22 cellular contexts compared by ENCODE assay signal in the genomic region with DNA sequence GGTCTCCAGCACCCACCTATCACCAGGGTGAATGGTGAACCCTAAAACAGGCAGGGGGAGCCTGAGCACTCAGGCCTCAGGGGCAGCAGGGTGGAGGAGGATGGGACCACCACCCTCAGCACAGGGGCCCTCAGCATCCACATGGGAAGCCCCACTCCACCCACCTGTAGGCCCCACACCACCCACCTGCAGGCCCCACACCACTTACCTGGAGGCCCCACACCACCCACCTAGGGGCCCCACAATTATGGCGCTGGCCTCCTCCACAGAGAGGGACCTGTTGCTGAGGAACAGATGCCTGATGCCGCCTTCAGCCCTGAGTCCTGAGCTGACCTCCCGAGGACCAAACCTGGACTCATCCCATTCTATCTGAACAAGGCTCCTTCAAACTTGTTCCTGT. TPM values are rescaled to one million over a fixed set of nuclear protein-coding genes. Genes with fewer than 3 reads are reported as not detected.
DNase-seq lines count a peak whose midpoint lies in the region; ATAC-seq, FAIRE-seq and TF ChIP-seq lines count a peak whose summit lies in the region.
"Had no signal": no experiment of that assay in that cellular context is flagged by ENCODE, and none has a peak within 500 bp of the region (broad histone marks: within the 10 kb centered on the region; RNA-seq: fewer than 3 reads in every experiment).

No MANE protein-coding gene starts in this region.

- no peak overlapping the region for H2AFZ ChIP-seq in osteoblast (ENCODE audit: low read length)

- H4K20me1 ChIP-seq in osteoblast (ENCODE audit: insufficient read depth, low read length): no peaks in the 10 kb centered on the region
- H4K20me1 ChIP-seq: BLaER1 had no signal

- no peaks in the 10 kb centered on the region for H3K79me2 ChIP-seq in osteoblast (ENCODE audit: insufficient read depth, low read length)

- TF ChIP-seq CTCF in HEK293 (tag by site-specific recombination; IDR thresholded peaks at IDR 0.05): no peak
- no peak for TF ChIP-seq CTCF in kidney (IDR thresholded peaks at IDR 0.05; ENCODE audit: borderline replicate concordance, extremely low read depth, insufficient read depth)
- TF ChIP-seq CTCF in osteoblast (IDR thresholded peaks at IDR 0.05; ENCODE audit: extremely low read depth, low read depth, low read length): no peak
- TF ChIP-seq CTCF in spleen (IDR thresholded peaks at IDR 0.05 in 8 of 11, conservative IDR thresholded peaks at IDR 0.05 in 3 of 11): no peak
- no peak for TF ChIP-seq CTCF in body of pancreas (IDR thresholded peaks at IDR 0.05)
- no peak for TF ChIP-seq CTCF in D721Med (IDR thresholded peaks at IDR 0.05; ENCODE audit: insufficient read depth, missing control alignments)

- TF ChIP-seq POLR2A in spleen (IDR thresholded peaks at IDR 0.05) (no peak), body of pancreas (IDR thresholded peaks at IDR 0.05) (no peak)

- H3K27ac ChIP-seq in HEK293 (ENCODE audit: extremely low read depth, low read depth, low read length) (no peak overlapping the region), kidney (ENCODE audit: low read depth in 2 of 2, low read length in 2 of 2) (no peak overlapping the region), osteoblast (ENCODE audit: low read depth, low read length) (no peak overlapping the region), spleen (no peak overlapping the region), body of pancreas (no peak overlapping the region)
- H3K27ac ChIP-seq: BLaER1 had no signal

- H3K9ac ChIP-seq in kidney (ENCODE audit: low read length in 2 of 2): no peak overlapping the region
- H3K9ac ChIP-seq: BLaER1 had no signal

- CTCF ChIA-PET in HEK293 (lab: Yijun Ruan, JAX): interaction anchor here (0.6 kb wide), 1 partner anchor 28 kb away, joined by 3 read pairs; no protein-coding TSS in a partner anchor

- FAIRE-seq in kidney (lab: Jason Lieb, UNC): no peak
- FAIRE-seq in D721Med (lab: Jason Lieb, UNC): no peak
- FAIRE-seq: A204.1, GM12878, GM12892, GM18507 had no signal

- POLR2A ChIA-PET in HEK293 (lab: Yijun Ruan, JAX): interaction anchor here (1.6 kb wide), 1 partner anchor 10 kb away, joined by 4 read pairs; a partner anchor contains a TSS

- H3K9me3 ChIP-seq in HEK293 (ENCODE audit: control insufficient read depth, insufficient read depth, low read depth, low read length): no peaks in the 10 kb centered on the region
- no peaks in the 10 kb centered on the region for H3K9me3 ChIP-seq in kidney (ENCODE audit: control insufficient read depth in 1 of 2, low read length in 2 of 2)
- H3K9me3 ChIP-seq in osteoblast (ENCODE audit: low read depth, low read length): no peaks in the 10 kb centered on the region
- H3K9me3 ChIP-seq in spleen: no peaks in the 10 kb centered on the region
- no peaks in the 10 kb centered on the region for H3K9me3 ChIP-seq in body of pancreas
- H3K9me3 ChIP-seq: BE2C, BLaER1 had no signal

- H3K27me3 ChIP-seq in osteoblast (ENCODE audit: insufficient read depth, low read length) (no peaks in the 10 kb centered on the region), spleen (replicated peaks in 1 of 7) (no peaks in the 10 kb centered on the region), body of pancreas (no peaks in the 10 kb centered on the region)
- H3K27me3 ChIP-seq: BE2C, BLaER1 had no signal

- no peak for ATAC-seq in body of pancreas
- ATAC-seq: GM12878 had no signal

- peaks cover 0 to 23% of the 10 kb centered on the region in 2 experiments; a peak in 1 of 3 replicates for H3K36me3 ChIP-seq in HEK293 (ENCODE audit: control insufficient read depth in 2 of 2, insufficient read depth in 1 of 2, low read length in 2 of 2)
- H3K36me3 ChIP-seq in kidney (ENCODE audit: control insufficient read depth in 1 of 2, insufficient read depth in 2 of 2, low read length in 2 of 2): peaks cover 3 to 5% of the 10 kb centered on the region in 2 donors
- H3K36me3 ChIP-seq in osteoblast (ENCODE audit: insufficient read depth, low read length): no peaks in the 10 kb centered on the region
- peaks cover 0 to 5% (median 0%) of the 10 kb centered on the region in 6 donors for H3K36me3 ChIP-seq in spleen
- H3K36me3 ChIP-seq in body of pancreas (replicated peaks in 1 of 2; ENCODE audit: insufficient read depth in 1 of 2, low read depth in 2 of 2): no peaks in the 10 kb centered on the region
- H3K36me3 ChIP-seq: BE2C had no signal

- H3K4me1 ChIP-seq in HEK293 (ENCODE audit: control insufficient read depth, insufficient read depth, low read length) (no peaks in the 10 kb centered on the region), kidney (ENCODE audit: control insufficient read depth in 1 of 2, insufficient read depth in 1 of 2, low read depth in 1 of 2, low read length in 2 of 2) (no peaks in the 10 kb centered on the region), osteoblast (ENCODE audit: insufficient read depth, low read length) (no peaks in the 10 kb centered on the region), spleen (peaks cover 0 to 4% (median 0%) of the 10 kb centered on the region in 6 donors), body of pancreas (no peaks in the 10 kb centered on the region)
- H3K4me1 ChIP-seq: BE2C, BLaER1 had no signal

- no peak overlapping the region for H3K4me2 ChIP-seq in osteoblast (ENCODE audit: insufficient read depth, low read length)
- H3K4me2 ChIP-seq: BLaER1 had no signal

- intact Hi-C loops in kidney (cut with DNase I): no loop called here
- intact Hi-C loops in spleen (cut with DNase I; ENCODE audit: low total_unique reads): no loop called here
- intact Hi-C loops in body of pancreas (cut with DNase I): no loop called here

- H3K4me3 ChIP-seq in HEK293 (ENCODE audit: low read depth, low read length) (no peak overlapping the region), kidney (ENCODE audit: low read length in 2 of 2) (no peak overlapping the region), osteoblast (ENCODE audit: insufficient read depth, low read length) (no peak overlapping the region), spleen (no peak overlapping the region), body of pancreas (no peak overlapping the region)
- H3K4me3 ChIP-seq: BLaER1, GM12878 had no signal

- DNase-seq in kidney: peak; percentile 39
- peak; percentile 73 for DNase-seq in osteoblast (ENCODE audit: insufficient read length, low spot score, missing footprints)
- peak; percentile 34 for DNase-seq in spleen
- no peak for DNase-seq in body of pancreas
- DNase-seq in islet precursor cell: no peak
- no peak for DNase-seq in D721Med (ENCODE audit: insufficient read length, low spot score)
- DNase-seq: 8988T; ACHN; BE2C; C1 segment of cervical spinal cord; CD4-positive, alpha-beta memory T cell; CD4-positive, CD25-positive, alpha-beta regulatory T cell; CD8-positive, alpha-beta memory T cell; COR-L47; DMS79 treated with DMSO at 0.1 percent for 48 hours; GDM1 had no signal

- 83 to 98% (median 95%) methylated on average over 2 to 3 of the region's 3 CpGs for WGBS in spleen, 5 donors
- 44 to 89% methylated on average over 2 to 3 of the region's 3 CpGs for WGBS in body of pancreas, 2 donors

TF ChIP-seq in HEK293, 187 proteins besides CTCF, POLR2A, EP300 and RAD21:
- TF ChIP-seq EGR2 (tag by site-specific recombination; IDR thresholded peaks at IDR 0.05; ENCODE audit: low read depth) (0 out of 2 replicates have a peak, but pooled peaks have one; percentile 48), ZNF37A (tag by site-specific recombination; IDR thresholded peaks at IDR 0.05) (no peak), SCRT2 (tag by site-specific recombination; IDR thresholded peaks at IDR 0.05) (peak; percentile 70), ZFHX2 (tag by site-specific recombination; conservative IDR thresholded peaks at IDR 0.05) (peak; percentile 64)

RNA-seq across cellular contexts. Expression of a gene that starts 46.7 kb away (rescaled TPM):
- 40.1 TPM for total RNA-seq in kidney
- polyA plus RNA-seq in kidney (ENCODE audit: insufficient read depth, low read depth, low replicate concordance): 37.4 TPM
- total RNA-seq in osteoblast: 10.5 and 11.8 TPM in 2 replicates
- total RNA-seq in spleen: 10 to 100 TPM; 24.0 to 31.9 (median 30.7) TPM
- 10 to 100 TPM; 16.1 to 60.7 (median 18.8) TPM for polyA plus RNA-seq in spleen
- 10 to 100 TPM; 10.1 to 14.5 TPM for total RNA-seq in body of pancreas

Comparison
In these comparisons a context has a peak if more than half of its experiments do, and no peak if none do; other contexts are left out.
1. DNase-seq: peak in kidney (single experiment), osteoblast (single experiment) and spleen (single experiment); none in body of pancreas (0 of 4), islet precursor cell (single experiment) and D721Med (single experiment).